Comparison of ENCODE assay signal across 13 cellular contexts in the genomic region with DNA sequence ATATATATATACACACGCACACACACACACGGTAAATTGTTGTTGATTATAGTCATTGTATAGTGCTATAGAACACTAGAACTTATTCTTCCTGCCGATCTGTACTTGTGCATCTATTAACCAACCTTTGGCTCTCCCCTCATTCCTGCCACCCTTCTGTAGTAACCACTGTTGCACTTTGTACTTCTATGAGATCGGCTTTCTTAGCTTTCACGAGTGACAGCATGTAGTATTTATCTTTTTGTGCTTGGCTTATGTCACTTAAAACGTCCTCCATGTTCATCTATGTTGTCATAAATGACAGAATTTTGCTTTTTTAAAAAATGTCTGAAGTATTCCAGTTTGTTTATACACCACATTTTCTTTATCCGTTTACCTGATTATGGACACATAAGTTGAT. TPM values are rescaled to one million over a fixed set of nuclear protein-coding genes. Genes with fewer than 3 reads are reported as not detected.
DNase-seq lines count a peak whose midpoint lies in the region; ATAC-seq and TF ChIP-seq lines count a peak whose summit lies in the region.
"Had no signal": no experiment of that assay in that cellular context is flagged by ENCODE, and none has a peak within 500 bp of the region (broad histone marks: within the 10 kb centered on the region; RNA-seq: fewer than 3 reads in every experiment).

No MANE protein-coding gene starts in this region.

- H3K27me3 ChIP-seq in BLaER1 = no peaks in the 10 kb centered on the region
- H3K27me3 ChIP-seq in DOHH2 (ENCODE audit: control insufficient read depth, low read length) = no peaks in the 10 kb centered on the region
- H3K27me3 ChIP-seq in hepatocyte = no peaks in the 10 kb centered on the region

- H3K9me3 ChIP-seq in BLaER1 (peaks cover 38% of the 10 kb centered on the region), DOHH2 (ENCODE audit: control insufficient read depth, insufficient read depth, low read length) (no peaks in the 10 kb centered on the region), hepatocyte (ENCODE audit: low read depth) (no peaks in the 10 kb centered on the region)

- ATAC-seq in memory B cell (ENCODE audit: low read depth) (no peak), HG02870 (IDR thresholded peaks at IDR 0.05; ENCODE audit: unreplicated experiment) (no peak)
- ATAC-seq: GM12878, HCT116 had no signal

- no peaks in the 10 kb centered on the region for H4K20me1 ChIP-seq in BLaER1
- H4K20me1 ChIP-seq in DOHH2 (ENCODE audit: control insufficient read depth, insufficient read depth, low read depth, low read length) = no peaks in the 10 kb centered on the region
- H4K20me1 ChIP-seq in hepatocyte (ENCODE audit: insufficient read depth, poor library complexity, severe bottlenecking) = no peaks in the 10 kb centered on the region

- H3K4me3 Mint-ChIP-seq in memory B cell = no peak overlapping the region

- peaks cover 13% of the 10 kb centered on the region for H3K4me1 Mint-ChIP-seq in memory B cell

- H3F3A ChIP-seq in DOHH2 (ENCODE audit: control insufficient read depth, insufficient read depth) = peaks cover 11% of the 10 kb centered on the region

- no peak for TF ChIP-seq CTCF in DOHH2 (IDR thresholded peaks at IDR 0.05; ENCODE audit: low read depth, low read length, poor library complexity, severe bottlenecking)
- TF ChIP-seq CTCF in hepatocyte (IDR thresholded peaks at IDR 0.05; ENCODE audit: poor library complexity) = no peak

- H3K27me3 Mint-ChIP-seq in memory B cell = no peaks in the 10 kb centered on the region

- H3K27ac ChIP-seq in BLaER1 (no peak overlapping the region), DOHH2 (ENCODE audit: low read depth, low read length) (peak overlapping the region; percentile 53), hepatocyte (no peak overlapping the region)
- H3K27ac ChIP-seq: GM23248 had no signal

- H3K9me2 ChIP-seq in DOHH2 (replicated peaks; ENCODE audit: control insufficient read depth, low read length) = no peaks in the 10 kb centered on the region
- no peaks in the 10 kb centered on the region for H3K9me2 ChIP-seq in hepatocyte (replicated peaks; ENCODE audit: insufficient read depth)

- H3K9ac ChIP-seq in BLaER1 = no peak overlapping the region
- H3K9ac ChIP-seq: GM23248 had no signal

- peaks cover 55% of the 10 kb centered on the region for H3K36me3 Mint-ChIP-seq in memory B cell

- H3K36me3 ChIP-seq in BLaER1 (peaks cover 90% of the 10 kb centered on the region), DOHH2 (ENCODE audit: control insufficient read depth, low read length) (peaks cover 61% of the 10 kb centered on the region), hepatocyte (replicated peaks; ENCODE audit: insufficient read depth, low read depth) (no peaks in the 10 kb centered on the region)

- peak; percentile 13 for DNase-seq in hepatocyte (ENCODE audit: low spot score)
- no peak for DNase-seq in memory B cell (ENCODE audit: low spot score in 2 of 2)
- DNase-seq in anterior cingulate cortex (lab: John Stamatoyannopoulos, UW) = no peak
- DNase-seq in SKM-1 (lab: John Stamatoyannopoulos, UW; ENCODE audit: unreplicated experiment) = no peak
- DNase-seq: Calu3, DMS 273 treated with DMSO at 0.1 percent for 48 hours, GM23248, IMR-90 had no signal

- H3K9me3 Mint-ChIP-seq in memory B cell = peaks cover 10% of the 10 kb centered on the region

- H3K4me2 ChIP-seq in BLaER1 (peak overlapping the region; percentile 21; the same call in 1 of the 2 replicates), DOHH2 (ENCODE audit: low read length) (peak overlapping the region; percentile 42), hepatocyte (no peak overlapping the region)

- H3K4me1 ChIP-seq in BLaER1 (peaks cover 8% of the 10 kb centered on the region), DOHH2 (ENCODE audit: control insufficient read depth, low read length) (peaks cover 33% of the 10 kb centered on the region), hepatocyte (ENCODE audit: insufficient read depth) (no peaks in the 10 kb centered on the region)

- peak overlapping the region; percentile 26 for H3K27ac Mint-ChIP-seq in memory B cell

- WGBS in hepatocyte (ENCODE audit: low lambda C conversion rate, missing lambda C conversion rate) = 88% methylated on average over 7 of the region's 7 CpGs

- H3K4me3 ChIP-seq in BLaER1 (no peak overlapping the region), DOHH2 (ENCODE audit: low read length) (peak overlapping the region; percentile 20), hepatocyte (no peak overlapping the region)
- H3K4me3 ChIP-seq: GM12878, GM23248 had no signal

- H2AFZ ChIP-seq in hepatocyte = no peak overlapping the region
- H2AFZ ChIP-seq: GM23248 had no signal

- H3K79me2 ChIP-seq in DOHH2 (ENCODE audit: control insufficient read depth, low read length) = 0 out of 2 replicates have a peak, but pooled peaks cover 3% of the 10 kb centered on the region
- peaks cover 49% of the 10 kb centered on the region for H3K79me2 ChIP-seq in hepatocyte

RNA-seq across cellular contexts. Expression of a gene that starts 20.9 kb away (rescaled TPM):
- 103 and 147 TPM in 2 replicates for total RNA-seq in hepatocyte
- polyA plus RNA-seq in hepatocyte = 224 and 228 TPM in 2 replicates
